14 cellular contexts compared by ENCODE assay signal in the genomic region with DNA sequence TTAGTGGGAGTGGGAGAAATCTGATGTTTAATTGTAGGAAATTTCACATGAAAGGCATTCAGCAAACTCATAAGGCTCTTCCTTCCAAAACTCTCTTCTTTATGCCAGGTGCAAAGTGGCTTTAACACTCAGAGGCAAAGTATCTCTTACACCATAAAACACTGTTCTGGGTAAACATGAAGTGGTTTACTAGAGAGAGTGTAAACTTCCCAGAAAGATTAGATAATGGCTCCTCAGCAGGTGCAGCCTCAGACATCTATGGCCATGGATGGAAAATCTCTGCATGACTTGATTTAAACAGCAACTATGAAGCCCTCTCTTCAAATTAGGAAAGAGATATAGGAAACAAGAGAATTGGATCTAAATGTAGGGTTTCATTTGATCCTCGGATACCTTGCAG.
A peak's percentile ranks its signal among the peaks of the same experiment; 100 is the strongest.
DNase-seq lines count a peak whose midpoint lies in the region; ATAC-seq, FAIRE-seq and TF ChIP-seq lines count a peak whose summit lies in the region.
"Had no signal": no experiment of that assay in that cellular context is flagged by ENCODE, and none has a peak within 500 bp of the region (broad histone marks: within the 10 kb centered on the region; RNA-seq: fewer than 3 reads in every experiment).

No MANE protein-coding gene starts in this region.

- H3K36me3 ChIP-seq in HEK293 (ENCODE audit: control insufficient read depth in 2 of 2, insufficient read depth in 1 of 2, low read length in 2 of 2) = no peaks in the 10 kb centered on the region

- TF ChIP-seq POLR2A in H54 (IDR thresholded peaks at IDR 0.05; ENCODE audit: low read depth, low read length) = no peak

- peaks cover 2% of the 10 kb centered on the region; the same call in 1 of the 2 replicates for H3K4me1 ChIP-seq in HEK293 (ENCODE audit: control insufficient read depth, insufficient read depth, low read length)

- no peak for ATAC-seq in HG03378 (IDR thresholded peaks at IDR 0.05; ENCODE audit: unreplicated experiment)

- POLR2A ChIA-PET in HEK293 (lab: Yijun Ruan, JAX) = no interaction called here

- DNase-seq in NCI-H1105 treated with DMSO at 0.1 percent for 48 hours (lab: John Stamatoyannopoulos, UW) (peak; percentile 90), NCI-H345 treated with DMSO at 0.1 percent for 48 hours (lab: John Stamatoyannopoulos, UW; ENCODE audit: unreplicated experiment) (peak; percentile 80), left kidney (ENCODE audit: low read depth, low spot score) (peak; percentile 72), H54 (ENCODE audit: insufficient read length, low spot score) (no peak), amygdala (lab: John Stamatoyannopoulos, UW) (no peak)
- DNase-seq: IMR-90, Karpas-422, MM.1S, NCI-H2171 treated with DMSO at 0.1 percent for 48 hours, NCI-H526, SW 1271 had no signal

- H3K4me3 ChIP-seq in HEK293 (ENCODE audit: low read depth, low read length) = no peak overlapping the region

- no peak for FAIRE-seq in H54 (lab: Jason Lieb, UNC)
- FAIRE-seq: H1 had no signal

- TF ChIP-seq CTCF in HEK293 (tag by site-specific recombination; IDR thresholded peaks at IDR 0.05) = no peak

- no peak overlapping the region for H3K27ac ChIP-seq in HEK293 (ENCODE audit: extremely low read depth, low read depth, low read length)

- CTCF ChIA-PET in HEK293 (lab: Yijun Ruan, JAX) = no interaction called here

- H3K9me3 ChIP-seq in HEK293 (ENCODE audit: control insufficient read depth, insufficient read depth, low read depth, low read length) = no peaks in the 10 kb centered on the region

TF ChIP-seq in HEK293, 187 proteins besides CTCF, POLR2A, EP300 and RAD21:
- TF ChIP-seq ZNF501 (tag by site-specific recombination; IDR thresholded peaks at IDR 0.05) (no peak), ZNF610 (tag by site-specific recombination; IDR thresholded peaks at IDR 0.05; ENCODE audit: borderline replicate concordance) (no peak), ZIC2 (tag by site-specific recombination; IDR thresholded peaks at IDR 0.05) (peak; percentile 44), ZNF19 (tag by site-specific recombination; IDR thresholded peaks at IDR 0.05; ENCODE audit: low read depth) (no peak), FEZF1 (tag by site-specific recombination; IDR thresholded peaks at IDR 0.05) (peak; percentile 69), PRDM4 (tag by site-specific recombination; IDR thresholded peaks at IDR 0.05) (0 out of 2 replicates have a peak, but pooled peaks have one; percentile 31), ZXDB (tag by site-specific recombination; IDR thresholded peaks at IDR 0.05) (0 out of 2 replicates have a peak, but pooled peaks have one; percentile 20), ZNF843 (tag by site-specific recombination; IDR thresholded peaks at IDR 0.05) (peak; percentile 69), ZNF10 (tag by site-specific recombination; IDR thresholded peaks at IDR 0.05) (peak; percentile 87), ZNF596 (tag by site-specific recombination; IDR thresholded peaks at IDR 0.05) (peak; percentile 67; the same call in 1 of the 2 replicates), BCL6B (tag by site-specific recombination; IDR thresholded peaks at IDR 0.05) (peak; percentile 93)
- TF ChIP-seq, protein P1, sequence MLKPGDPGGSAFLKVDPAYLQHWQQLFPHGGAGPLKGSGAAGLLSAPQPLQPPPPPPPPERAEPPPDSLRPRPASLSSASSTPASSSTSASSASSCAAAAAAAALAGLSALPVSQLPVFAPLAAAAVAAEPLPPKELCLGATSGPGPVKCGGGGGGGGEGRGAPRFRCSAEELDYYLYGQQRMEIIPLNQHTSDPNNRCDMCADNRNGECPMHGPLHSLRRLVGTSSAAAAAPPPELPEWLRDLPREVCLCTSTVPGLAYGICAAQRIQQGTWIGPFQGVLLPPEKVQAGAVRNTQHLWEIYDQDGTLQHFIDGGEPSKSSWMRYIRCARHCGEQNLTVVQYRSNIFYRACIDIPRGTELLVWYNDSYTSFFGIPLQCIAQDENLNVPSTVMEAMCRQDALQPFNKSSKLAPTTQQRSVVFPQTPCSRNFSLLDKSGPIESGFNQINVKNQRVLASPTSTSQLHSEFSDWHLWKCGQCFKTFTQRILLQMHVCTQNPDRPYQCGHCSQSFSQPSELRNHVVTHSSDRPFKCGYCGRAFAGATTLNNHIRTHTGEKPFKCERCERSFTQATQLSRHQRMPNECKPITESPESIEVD (tag by site-specific recombination; IDR thresholded peaks at IDR 0.05) = peak; percentile 61

Comparison
In these comparisons a context has a peak if more than half of its experiments do, and no peak if none do; other contexts are left out.
1. DNase-seq: peak in NCI-H1105 treated with DMSO at 0.1 percent for 48 hours (single experiment), NCI-H345 treated with DMSO at 0.1 percent for 48 hours (single experiment) and left kidney (single experiment); none in H54 (single experiment) and amygdala (0 of 56).